ENCODE assay signal across 10 cellular contexts in genomic region chr17:63439682-63440081, GRCh38. TPM values are rescaled to one million over a fixed set of nuclear protein-coding genes. Genes with fewer than 3 reads are reported as not detected.
DNase-seq lines count a peak whose midpoint lies in the region; ATAC-seq, FAIRE-seq and TF ChIP-seq lines count a peak whose summit lies in the region.
"Had no signal": no experiment of that assay in that cellular context is flagged by ENCODE, and none has a peak within 500 bp of the region (broad histone marks: within the 10 kb centered on the region; RNA-seq: fewer than 3 reads in every experiment).

No MANE protein-coding gene starts in this region.

- no peak for FAIRE-seq in GM12891 (lab: Jason Lieb, UNC)

- TF ChIP-seq CTCF in heart left ventricle (IDR thresholded peaks at IDR 0.05) = no peak
- no peak for TF ChIP-seq CTCF in upper lobe of right lung (IDR thresholded peaks at IDR 0.05)

- ATAC-seq in heart left ventricle = no peak
- ATAC-seq in Right ventricle myocardium superior (ENCODE audit: poor library complexity) = no peak
- no peak for ATAC-seq in upper lobe of right lung
- ATAC-seq: esophagus mucosa had no signal

- no peaks in the 10 kb centered on the region for H3K9me3 Mint-ChIP-seq in activated T-helper 2 cell treated with anti-CD3 and anti-CD28 coated beads, Interferon-gamma antibody, Interleukin-2, Interleukin-4, amounts not matched to agents 10 μg/mL and 5 μg/mL and 100 μg/mL, durations not matched to agents 14 hours and 24 hours and 36 hours

- no peaks in the 10 kb centered on the region for H3K36me3 Mint-ChIP-seq in activated T-helper 2 cell treated with anti-CD3 and anti-CD28 coated beads, Interferon-gamma antibody, Interleukin-2, Interleukin-4, amounts not matched to agents 10 μg/mL and 5 μg/mL and 100 μg/mL, durations not matched to agents 14 hours and 24 hours and 36 hours (ENCODE audit: low read depth)

- no peaks in the 10 kb centered on the region for H3K9me3 ChIP-seq in heart left ventricle
- H3K9me3 ChIP-seq in upper lobe of right lung = no peaks in the 10 kb centered on the region

- intact Hi-C loops in heart left ventricle (cut with DNase I) (loop anchor here in 6 of 10 donors (5.0 to 10.0 kb wide), 3 partner anchors 38 to 173 kb away; partner anchors contain the start of gene ACE (in 4 of the 6)), Right ventricle myocardium superior (cut with DNase I) (no loop called here), upper lobe of right lung (cut with DNase I) (loop anchor here (5.0 kb wide), 1 partner anchor 38 kb away; the partner anchor contains the start of gene ACE)
- intact Hi-C loops in activated T-helper 2 cell treated with anti-CD3 and anti-CD28 coated beads, Interferon-gamma antibody, Interleukin-2, Interleukin-4, amounts not matched to agents 10 μg/mL and 5 μg/mL and 100 μg/mL, durations not matched to agents 14 hours and 24 hours and 36 hours (cut with micrococcal nuclease) = no loop called here

- H3K36me3 ChIP-seq in heart left ventricle (no peaks in the 10 kb centered on the region), upper lobe of right lung (no peaks in the 10 kb centered on the region)

- 38 to 53% (median 46%) methylated on average over 8 of the region's 8 CpGs for WGBS in heart left ventricle, 4 donors

- peaks cover 21% of the 10 kb centered on the region for H3K4me1 Mint-ChIP-seq in activated T-helper 2 cell treated with anti-CD3 and anti-CD28 coated beads, Interferon-gamma antibody, Interleukin-2, Interleukin-4, amounts not matched to agents 10 μg/mL and 5 μg/mL and 100 μg/mL, durations not matched to agents 14 hours and 24 hours and 36 hours (ENCODE audit: low read depth)

- H3K4me3 Mint-ChIP-seq in activated T-helper 2 cell treated with anti-CD3 and anti-CD28 coated beads, Interferon-gamma antibody, Interleukin-2, Interleukin-4, amounts not matched to agents 10 μg/mL and 5 μg/mL and 100 μg/mL, durations not matched to agents 14 hours and 24 hours and 36 hours (ENCODE audit: low read depth) = peak overlapping the region; percentile 31

- H3K4me1 ChIP-seq in heart left ventricle = peaks cover 5 to 68% (median 42%) of the 10 kb centered on the region in 12 donors
- H3K4me1 ChIP-seq in upper lobe of right lung = peaks cover 41% of the 10 kb centered on the region

- H3K4me3 ChIP-seq in heart left ventricle (peak overlapping the region in 3 of 12 donors; percentile 14 to 33 (median 16)), upper lobe of right lung (no peak overlapping the region)

- H3K27ac Mint-ChIP-seq in activated T-helper 2 cell treated with anti-CD3 and anti-CD28 coated beads, Interferon-gamma antibody, Interleukin-2, Interleukin-4, amounts not matched to agents 10 μg/mL and 5 μg/mL and 100 μg/mL, durations not matched to agents 14 hours and 24 hours and 36 hours = peak overlapping the region; percentile 29

- H3K27me3 Mint-ChIP-seq in activated T-helper 2 cell treated with anti-CD3 and anti-CD28 coated beads, Interferon-gamma antibody, Interleukin-2, Interleukin-4, amounts not matched to agents 10 μg/mL and 5 μg/mL and 100 μg/mL, durations not matched to agents 14 hours and 24 hours and 36 hours (ENCODE audit: low read depth) = peaks cover 13% of the 10 kb centered on the region

- no peaks in the 10 kb centered on the region for H3K27me3 ChIP-seq in heart left ventricle
- no peaks in the 10 kb centered on the region for H3K27me3 ChIP-seq in layer of hippocampus (ENCODE audit: control insufficient read depth, insufficient read depth, low read length)
- no peaks in the 10 kb centered on the region for H3K27me3 ChIP-seq in upper lobe of right lung

- TF ChIP-seq POLR2A in heart left ventricle (IDR thresholded peaks at IDR 0.05) (no peak), GM12891 (IDR thresholded peaks at IDR 0.05; ENCODE audit: low read depth, low read length) (no peak)

- DNase-seq in heart left ventricle (no peak), Right ventricle myocardium superior (no peak), upper lobe of right lung (no peak), GM12891 (ENCODE audit: insufficient read length, low spot score) (no peak), DMS53 (lab: John Stamatoyannopoulos, UW) (no peak), anterior cingulate cortex (lab: John Stamatoyannopoulos, UW) (no peak)
- DNase-seq in activated T-helper 2 cell treated with anti-CD3 and anti-CD28 coated beads, Interferon-gamma antibody, Interleukin-2, Interleukin-4, amounts not matched to agents 10 μg/mL and 5 μg/mL and 100 μg/mL, durations not matched to agents 14 hours and 24 hours and 36 hours (ENCODE audit: low spot score) = no peak
- DNase-seq: DMS79 treated with DMSO at 0.1 percent for 48 hours had no signal

- H3K27ac ChIP-seq in heart left ventricle = peak overlapping the region in 11 of 12 donors; percentile 31 to 88 (median 47)
- H3K27ac ChIP-seq in layer of hippocampus (ENCODE audit: low read depth, low read length) = peak overlapping the region; percentile 30
- H3K27ac ChIP-seq in upper lobe of right lung = peak overlapping the region; percentile 63

TF ChIP-seq in GM12891, 5 proteins besides CTCF, POLR2A, EP300 and RAD21:
- TF ChIP-seq TAF1 (IDR thresholded peaks at IDR 0.05; ENCODE audit: low read depth, low read length) (no peak), POLR2AphosphoS5 (IDR thresholded peaks at IDR 0.05; ENCODE audit: low read depth, low read length) (no peak), PAX5 (IDR thresholded peaks at IDR 0.05; ENCODE audit: insufficient read depth, low read length, severe bottlenecking) (no peak), SPI1 (IDR thresholded peaks at IDR 0.05; ENCODE audit: low read depth, low read length) (no peak), POU2F2 (IDR thresholded peaks at IDR 0.05; ENCODE audit: low read depth, low read length) (no peak)

RNA-seq across cellular contexts. Expression of gene CYB561, which starts 6.4 kb away (rescaled TPM):
- total RNA-seq in heart left ventricle = 10 to 100 TPM in 2 of 9 donors, 1 to 10 TPM in 7; 4.8 to 19.2 (median 8.6) TPM
- polyA plus RNA-seq in heart left ventricle = 10 to 100 TPM in 1 of 2 donors, 1 to 10 TPM in 1; 5.0 to 18.1 TPM
- 18.9 TPM for total RNA-seq in Right ventricle myocardium superior
- 0.41 and 0.57 TPM in 2 replicates for total RNA-seq in activated T-helper 2 cell treated with anti-CD3 and anti-CD28 coated beads, Interferon-gamma antibody, Interleukin-2, Interleukin-4, amounts not matched to agents 10 μg/mL and 5 μg/mL and 100 μg/mL, durations not matched to agents 14 hours and 24 hours and 36 hours
- total RNA-seq in upper lobe of right lung = 55.5 TPM
- 3.8 TPM for polyA plus RNA-seq in GM12891 (2012; ENCODE audit: low read depth, missing spikeins)

RNA-seq across cellular contexts. Expression of gene ACE, which starts 37.2 kb away (rescaled TPM):
- 10 to 100 TPM in 5 of 9 donors, 1 to 10 TPM in 4; 1.6 to 42.3 (median 10.7) TPM for total RNA-seq in heart left ventricle
- 1 to 10 TPM; 4.0 to 5.6 TPM for polyA plus RNA-seq in heart left ventricle
- total RNA-seq in Right ventricle myocardium superior = 5.4 TPM
- not detected in 2 replicates for total RNA-seq in activated T-helper 2 cell treated with anti-CD3 and anti-CD28 coated beads, Interferon-gamma antibody, Interleukin-2, Interleukin-4, amounts not matched to agents 10 μg/mL and 5 μg/mL and 100 μg/mL, durations not matched to agents 14 hours and 24 hours and 36 hours
- total RNA-seq in upper lobe of right lung = 64.1 TPM
- 0.21 TPM for polyA plus RNA-seq in GM12891 (2012; ENCODE audit: low read depth, missing spikeins)

Comparison
In these comparisons a context has a peak if more than half of its experiments do, and no peak if none do; other contexts are left out.
1. intact Hi-C loops: an anchor here in heart left ventricle (5.0 to 10.0 kb wide) and upper lobe of right lung (5.0 kb wide); none called in Right ventricle myocardium superior and activated T-helper 2 cell treated with anti-CD3 and anti-CD28 coated beads, Interferon-gamma antibody, Interleukin-2, Interleukin-4, amounts not matched to agents 10 μg/mL and 5 μg/mL and 100 μg/mL, durations not matched to agents 14 hours and 24 hours and 36 hours.